Comparison of ENCODE assay signal across 31 cellular contexts in the genomic region with DNA sequence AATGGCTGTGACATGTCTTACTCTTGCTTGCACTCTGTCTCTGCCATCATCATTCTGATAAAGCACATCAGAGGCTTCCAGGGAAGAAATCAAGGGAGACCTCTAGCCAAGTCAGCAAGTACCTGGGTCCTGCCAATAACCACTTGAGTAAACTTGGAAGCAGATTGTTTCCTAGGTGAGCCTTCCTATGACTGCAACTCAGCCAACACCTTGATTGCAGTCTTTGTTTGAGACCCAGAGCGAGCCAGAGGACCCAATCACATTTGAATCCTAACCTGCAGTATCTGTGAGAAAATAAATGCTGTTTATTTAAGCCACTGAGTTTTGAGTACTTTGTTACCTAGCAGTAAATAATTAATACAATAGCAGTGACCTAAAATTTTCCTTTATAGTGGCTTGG.
"Had no signal": no experiment of that assay in that cellular context is flagged by ENCODE, and none has a peak within 500 bp of the region (broad histone marks: within the 10 kb centered on the region; RNA-seq: fewer than 3 reads in every experiment).

No MANE protein-coding gene starts in this region.

- H3K27ac Mint-ChIP-seq: activated CD4-positive, alpha-beta memory T cell treated with anti-CD3 and anti-CD28 coated beads, Interleukin-2, amount 10 ng/mL, durations not matched to agents 7 days and 5 days; activated CD4-positive, alpha-beta T cell treated with anti-CD3 and anti-CD28 coated beads, Interleukin-2, amount 10 ng/mL, durations not matched to agents 7 days and 5 days; activated T-helper 17 cell treated with anti-CD3 and anti-CD28 coated beads, Interleukin-2, amount 50 U/mL, for 72 hours; immature natural killer cell; mesothelial cell of epicardium; naive B cell; nephron progenitor cell; stimulated activated memory B cell treated with anti-CD40 and anti-IgM and Interleukin-4, amounts not matched to agents 10 μg/mL and 1 μg/mL and 100 μg/mL, for 72 hours had no signal

- H3K4me3 ChIP-seq: prostate gland, skin epidermis, suprapubic skin, tibial nerve had no signal

- H3K36me3 Mint-ChIP-seq: immature natural killer cell; mesothelial cell of epicardium; naive B cell; stimulated activated memory B cell treated with anti-CD40 and anti-IgM and Interleukin-4, amounts not matched to agents 10 μg/mL and 1 μg/mL and 100 μg/mL, for 72 hours had no signal

- H3K4me3 Mint-ChIP-seq: activated CD4-positive, alpha-beta memory T cell treated with anti-CD3 and anti-CD28 coated beads, Interleukin-2, amount 10 ng/mL, durations not matched to agents 7 days and 5 days; activated CD4-positive, alpha-beta T cell treated with anti-CD3 and anti-CD28 coated beads, Interleukin-2, amount 10 ng/mL, durations not matched to agents 7 days and 5 days; activated T-cell treated with anti-CD3 and anti-CD28 coated beads, Interleukin-2, amount 50 U/mL, for 4 hours; activated T-helper 17 cell treated with anti-CD3 and anti-CD28 coated beads, Interleukin-2, amount 50 U/mL, for 72 hours; immature natural killer cell; mesothelial cell of epicardium; nephron progenitor cell; stimulated activated memory B cell treated with anti-CD40 and anti-IgM and Interleukin-4, amounts not matched to agents 10 μg/mL and 1 μg/mL and 100 μg/mL, for 72 hours had no signal

- H3K4me1 Mint-ChIP-seq: activated CD4-positive, alpha-beta memory T cell treated with anti-CD3 and anti-CD28 coated beads, Interleukin-2, amount 10 ng/mL, durations not matched to agents 7 days and 5 days; activated CD4-positive, alpha-beta T cell treated with anti-CD3 and anti-CD28 coated beads, Interleukin-2, amount 10 ng/mL, durations not matched to agents 7 days and 5 days; activated T-helper 17 cell treated with anti-CD3 and anti-CD28 coated beads, Interleukin-2, amount 50 U/mL, for 72 hours; immature natural killer cell; mesothelial cell of epicardium; naive B cell; nephron progenitor cell; stimulated activated memory B cell treated with anti-CD40 and anti-IgM and Interleukin-4, amounts not matched to agents 10 μg/mL and 1 μg/mL and 100 μg/mL, for 72 hours had no signal

- H3K27ac ChIP-seq: neutrophil, prostate gland, skin epidermis, suprapubic skin, tibial nerve had no signal

- H3K27me3 Mint-ChIP-seq: activated CD4-positive, alpha-beta memory T cell treated with anti-CD3 and anti-CD28 coated beads, Interleukin-2, amount 10 ng/mL, durations not matched to agents 7 days and 5 days; activated CD4-positive, alpha-beta T cell treated with anti-CD3 and anti-CD28 coated beads, Interleukin-2, amount 10 ng/mL, durations not matched to agents 7 days and 5 days; activated T-helper 17 cell treated with anti-CD3 and anti-CD28 coated beads, Interleukin-2, amount 50 U/mL, for 72 hours; naive B cell; stimulated activated memory B cell treated with anti-CD40 and anti-IgM and Interleukin-4, amounts not matched to agents 10 μg/mL and 1 μg/mL and 100 μg/mL, for 72 hours had no signal

- H3K36me3 ChIP-seq: neutrophil, prostate gland, suprapubic skin, tibial nerve had no signal

- H3K27me3 ChIP-seq: neutrophil, suprapubic skin, tibial nerve had no signal

- H3K9me3 ChIP-seq: neutrophil, prostate gland, suprapubic skin, tibial nerve had no signal

- H3K9me3 Mint-ChIP-seq: activated CD4-positive, alpha-beta memory T cell treated with anti-CD3 and anti-CD28 coated beads, Interleukin-2, amount 10 ng/mL, durations not matched to agents 7 days and 5 days; activated CD4-positive, alpha-beta T cell treated with anti-CD3 and anti-CD28 coated beads, Interleukin-2, amount 10 ng/mL, durations not matched to agents 7 days and 5 days; activated T-cell treated with anti-CD3 and anti-CD28 coated beads, Interleukin-2, amount 50 U/mL, for 4 hours; activated T-helper 17 cell treated with anti-CD3 and anti-CD28 coated beads, Interleukin-2, amount 50 U/mL, for 72 hours; mesothelial cell of epicardium; naive B cell; nephron progenitor cell; stimulated activated memory B cell treated with anti-CD40 and anti-IgM and Interleukin-4, amounts not matched to agents 10 μg/mL and 1 μg/mL and 100 μg/mL, for 72 hours had no signal

- DNase-seq: activated CD4-positive, alpha-beta memory T cell treated with anti-CD3 and anti-CD28 coated beads, Interleukin-2, amount 10 ng/mL, durations not matched to agents 7 days and 5 days; activated CD4-positive, alpha-beta T cell treated with anti-CD3 and anti-CD28 coated beads for 1 hour; activated CD4-positive, alpha-beta T cell treated with anti-CD3 and anti-CD28 coated beads, Interleukin-2, amount 10 ng/mL, durations not matched to agents 7 days and 5 days; activated gamma-delta T cell treated with Interleukin-2 at 50 U/mL for 16 hours; activated naive CD4-positive, alpha-beta T cell treated with anti-CD3 and anti-CD28 coated beads, Interleukin-2, amount 50 U/mL, for 16 hours; activated T-cell treated with anti-CD3 and anti-CD28 coated beads, Interleukin-2, amount 50 U/mL, for 4 hours; amygdala; caudate nucleus; cortex of kidney; foreskin fibroblast; head of caudate nucleus; hypothalamus; immature natural killer cell; kidney; left colon; mammary epithelial cell; naive B cell; nephron progenitor cell; retina; stimulated activated CD4-positive, alpha-beta T cell treated with anti-CD3 and anti-CD28 coated beads, Interleukin-1b, Interleukin-23, amount 100 ng/mL, for 48 hours; stimulated activated CD4-positive, alpha-beta T cell treated with anti-CD3 and anti-CD28 coated beads, Interleukin-4, amount 100 ng/mL, for 4 hours; stimulated activated CD8-positive, alpha-beta memory T cell treated with anti-CD3 and anti-CD28 coated beads, Interleukin-4, amount 100 ng/mL, for 48 hours; T-helper 2 cell had no signal

- H3K4me1 ChIP-seq: prostate gland, suprapubic skin, tibial nerve had no signal
